In genomic region chr6:140401666-140402255, GRCh38 we compare ENCODE assay signal across 1 cellular context.
TF ChIP-seq lines count a peak whose summit lies in the region.

No MANE protein-coding gene starts in this region.

TF ChIP-seq in IMR-90, 13 proteins besides CTCF, POLR2A, EP300 and RAD21:
- TF ChIP-seq USF2 (IDR thresholded peaks at IDR 0.05; ENCODE audit: low read depth, low read length), result no peak
- no peak for TF ChIP-seq SMC3 (IDR thresholded peaks at IDR 0.05; ENCODE audit: low read depth, low read length)
- TF ChIP-seq CHD1 (IDR thresholded peaks at IDR 0.05; ENCODE audit: low read depth, low read length), result no peak
- no peak for TF ChIP-seq RCOR1 (IDR thresholded peaks at IDR 0.05; ENCODE audit: insufficient replicate concordance, low read length)
- no peak for TF ChIP-seq MXI1 (IDR thresholded peaks at IDR 0.05; ENCODE audit: borderline replicate concordance, low read depth, low read length)
- no peak for TF ChIP-seq ELK1 (IDR thresholded peaks at IDR 0.05; ENCODE audit: borderline replicate concordance, low read depth, low read length)
- no peak for TF ChIP-seq MAZ (IDR thresholded peaks at IDR 0.05; ENCODE audit: borderline replicate concordance, low read depth, low read length)
- TF ChIP-seq NFE2L2 (IDR thresholded peaks at IDR 0.05; ENCODE audit: low read depth, low read length), result no peak
- TF ChIP-seq MAFK (IDR thresholded peaks at IDR 0.05; ENCODE audit: low read depth, low read length), result no peak
- no peak for TF ChIP-seq RFX5 (IDR thresholded peaks at IDR 0.05; ENCODE audit: low read depth, low read length)
- no peak for TF ChIP-seq CEBPB (IDR thresholded peaks at IDR 0.05; ENCODE audit: low read depth, low read length)
- no peak for TF ChIP-seq BHLHE40 (IDR thresholded peaks at IDR 0.05; ENCODE audit: low read depth, low read length)
